ENCODE assay signal across 1 cellular context in the genomic region with DNA sequence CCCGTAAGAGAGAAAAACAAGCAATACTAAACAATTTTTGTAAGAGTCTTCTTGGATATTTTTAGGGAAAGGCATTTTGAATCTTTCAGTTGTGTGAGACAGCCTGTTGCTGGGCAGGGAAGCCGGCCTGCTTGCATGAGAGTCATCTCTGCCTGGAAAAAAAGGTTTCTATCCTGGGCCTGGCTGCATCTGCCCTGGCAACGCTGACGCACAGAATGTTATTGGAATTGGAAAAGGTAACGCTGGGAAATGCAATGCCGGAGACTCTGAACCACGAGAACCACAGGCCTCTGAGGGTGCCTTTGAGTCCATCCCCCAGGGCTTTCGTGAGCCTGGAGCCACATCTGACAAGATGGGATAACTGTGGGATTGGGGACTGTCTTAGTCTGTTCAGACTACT.
A peak's percentile ranks its signal among the peaks of the same experiment; 100 is the strongest.
TF ChIP-seq lines count a peak whose summit lies in the region.

No MANE protein-coding gene starts in this region.

TF ChIP-seq in HepG2, 621 proteins besides CTCF, POLR2A, EP300 and RAD21:
- no peak for TF ChIP-seq ZNF451 (CRISPR knock-in tag; IDR thresholded peaks at IDR 0.05)
- TF ChIP-seq RFX5 (IDR thresholded peaks at IDR 0.05; ENCODE audit: low read depth, low read length), result peak; percentile 29; the same call in 1 of the 2 replicates
